In the genomic region with DNA sequence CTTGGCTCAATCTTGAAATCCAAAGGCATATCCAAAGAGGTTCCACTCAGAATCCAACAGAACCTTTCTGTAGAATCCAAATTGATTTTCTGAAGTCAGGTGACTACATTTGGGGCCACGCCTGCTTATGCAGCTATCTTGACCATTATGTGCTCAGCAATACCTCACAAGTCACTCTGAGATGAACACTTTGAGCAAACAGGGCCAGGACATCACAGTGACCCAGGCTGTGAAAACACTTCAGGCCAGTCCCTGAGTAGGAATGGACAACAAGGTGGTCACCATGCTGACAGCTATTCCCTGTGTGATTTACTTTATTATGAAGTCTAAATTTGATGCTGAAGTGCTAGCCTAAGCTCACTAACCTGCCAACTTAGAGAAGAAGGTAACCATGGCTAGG, we compare ENCODE assay signal across 24 cellular contexts. TPM values are rescaled to one million over a fixed set of nuclear protein-coding genes. Genes with fewer than 3 reads are reported as not detected.
A peak's percentile ranks its signal among the peaks of the same experiment; 100 is the strongest.
DNase-seq lines count a peak whose midpoint lies in the region; ATAC-seq, FAIRE-seq and TF ChIP-seq lines count a peak whose summit lies in the region.
"Had no signal": no experiment of that assay in that cellular context is flagged by ENCODE, and none has a peak within 500 bp of the region (broad histone marks: within the 10 kb centered on the region; RNA-seq: fewer than 3 reads in every experiment).

A gene with protein sequence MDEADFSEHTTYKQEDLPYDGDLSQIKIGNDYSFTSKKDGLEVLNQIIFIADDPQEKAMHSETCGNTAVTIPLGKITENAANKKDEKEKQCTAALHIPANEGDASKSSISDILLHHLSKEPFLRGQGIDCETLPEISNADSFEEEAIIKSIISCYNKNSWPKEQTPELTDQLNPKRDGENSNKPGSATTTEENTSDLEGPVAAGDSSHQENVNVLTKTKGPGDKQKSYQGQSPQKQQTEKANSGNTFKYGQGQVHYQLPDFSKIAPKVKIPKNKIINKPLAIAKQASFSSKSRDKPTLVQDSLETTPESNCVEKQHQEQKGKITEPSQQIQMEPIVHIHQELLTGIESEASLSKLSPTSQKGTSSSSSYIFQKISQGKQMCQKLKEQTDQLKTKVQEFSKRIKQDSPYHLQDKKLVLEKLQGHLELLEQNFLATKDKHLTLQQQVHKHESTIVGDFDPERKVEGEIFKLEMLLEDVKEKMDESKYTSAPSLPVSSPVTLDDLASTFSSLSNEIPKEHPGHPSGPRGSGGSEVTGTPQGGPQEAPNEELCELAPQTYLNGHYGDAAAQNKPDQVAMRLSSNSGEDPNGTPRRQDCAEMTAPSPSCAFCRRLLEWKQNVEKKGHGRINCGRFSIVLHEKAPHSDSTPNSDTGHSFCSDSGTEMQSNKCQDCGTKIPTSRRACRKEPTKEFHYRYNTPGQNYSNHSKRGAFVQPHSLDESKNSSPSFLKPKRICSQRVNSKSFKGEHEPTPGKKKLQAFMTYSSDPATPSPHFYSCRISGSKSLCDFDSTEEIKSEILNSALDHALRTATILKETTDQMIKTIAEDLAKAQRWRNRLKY (minus strand): TSS at position 101 of the 400 bp plus-strand sequence. CDS start 4,430 bp downstream, outside the sequence.

- no peak within 1 kb of the TSS for H4K12ac ChIP-seq in trophoblast cell (ENCODE audit: low read depth, low read length)

- no peak within 1 kb of the TSS for H3K4me2 ChIP-seq in K562 (ENCODE audit: insufficient read depth, low read length)
- no peak within 1 kb of the TSS for H3K4me2 ChIP-seq in trophoblast cell (ENCODE audit: low read length)

- ATAC-seq in K562 = peak; percentile 44; the same call in 2 of the 3 replicates
- ATAC-seq: GM12878, HCT116 had no signal

- peaks cover 28% of the 10 kb centered on the region for H3K4me1 Mint-ChIP-seq in nephron

- TF ChIP-seq EP300 in K562 (IDR thresholded peaks at IDR 0.05; ENCODE audit: low read length) = no peak

- no peak within 1 kb of the TSS for H4K91ac ChIP-seq in trophoblast cell (ENCODE audit: low read depth, low read length)

- H3K27me3 ChIP-seq in HAP-1 (ENCODE audit: low read depth) (no peaks in the 10 kb centered on the region), K562 (ENCODE audit: control insufficient read depth in 2 of 2, insufficient read depth in 2 of 2, low read length in 2 of 2) (peaks cover 0 to 5% of the 10 kb centered on the region in 2 experiments; a peak in 3 of 5 replicates), trophoblast cell (ENCODE audit: insufficient read depth, low read length) (no peaks in the 10 kb centered on the region)
- H3K27me3 ChIP-seq: BE2C had no signal

- intact Hi-C loops in K562 (cut with micrococcal nuclease) = no loop called here
- intact Hi-C loops in lower leg skin (cut with DNase I; ENCODE audit: low total_unique reads) = no loop called here

- H3K4me1 ChIP-seq in HAP-1 (peaks cover 30% of the 10 kb centered on the region), K562 (replicated peaks in 1 of 2; ENCODE audit: control insufficient read depth in 2 of 2, insufficient read depth in 2 of 2, low read length in 2 of 2) (no peaks in the 10 kb centered on the region), trophoblast cell (ENCODE audit: control insufficient read depth in 1 of 2, insufficient read depth in 2 of 2, low read length in 2 of 2) (no peaks in the 10 kb centered on the region)
- H3K4me1 ChIP-seq: BE2C had no signal

- TF ChIP-seq RAD21 in K562 (CRISPR knock-in tag; conservative IDR thresholded peaks at IDR 0.05 in 1 of 2, IDR thresholded peaks at IDR 0.05 in 1 of 2) = no peak

- no peak within 1 kb of the TSS for H3K14ac ChIP-seq in trophoblast cell (ENCODE audit: low read length)

- WGBS in K562 (ENCODE audit: insufficient coverage, low coverage, missing lambda C conversion rate) = 5% methylated on average over 1 of the region's 1 CpG
- no CpG with 5 or more reads among the region's 1 CpG for WGBS in trophoblast cell (ENCODE audit: extremely low coverage, insufficient coverage, insufficient read length)
- WGBS in lower leg skin, 2 donors = 94 to 100% methylated on average over 1 of the region's 1 CpG

- no peak within 1 kb of the TSS for H2BK12ac ChIP-seq in trophoblast cell (ENCODE audit: low read length)

- H3K27ac Mint-ChIP-seq in nephron = peak within 1 kb of the TSS in 1 of 3 experiments; percentile 86
- H3K27ac Mint-ChIP-seq: CD4-positive, CD25-positive, alpha-beta regulatory T cell; CD8-positive, alpha-beta memory T cell; HFFc6 had no signal

- TF ChIP-seq CTCF in K562 (IDR thresholded peaks at IDR 0.05 in 2 of 3, conservative IDR thresholded peaks at IDR 0.05 in 1 of 3; ENCODE audit: insufficient read depth in 2 of 3, low read depth in 1 of 3, low read length in 3 of 3) (no peak), nephron (IDR thresholded peaks at IDR 0.05; ENCODE audit: unreplicated experiment in 3 of 3) (no peak), lower leg skin (IDR thresholded peaks at IDR 0.05) (no peak)

- CTCF ChIA-PET in K562 (lab: Yijun Ruan, JAX; ENCODE audit: low intra/inter-chr PET ratio) = no interaction called here

- H3K27ac ChIP-seq in K562 (ENCODE audit: extremely low read depth, low read depth, low read length) (no peak within 1 kb of the TSS), trophoblast cell (ENCODE audit: low read depth, low read length) (no peak within 1 kb of the TSS)
- H3K27ac ChIP-seq: HL-60 had no signal

- no peaks in the 10 kb centered on the region for H3K9me1 ChIP-seq in K562 (ENCODE audit: control insufficient read depth, insufficient read depth, low read length)

- no peaks in the 10 kb centered on the region for H3K9me3 Mint-ChIP-seq in nephron
- H3K9me3 Mint-ChIP-seq: CD8-positive, alpha-beta memory T cell; HFFc6 had no signal

- H3K23ac ChIP-seq in trophoblast cell (ENCODE audit: low read length) = no peak within 1 kb of the TSS

- TF ChIP-seq POLR2A in K562 (conservative IDR thresholded peaks at IDR 0.05) (no peak), lower leg skin (IDR thresholded peaks at IDR 0.05) (no peak)

- H3K18ac ChIP-seq in trophoblast cell (ENCODE audit: low read length) = no peak within 1 kb of the TSS

- H3K9me3 ChIP-seq in HAP-1 = no peaks in the 10 kb centered on the region
- H3K9me3 ChIP-seq in K562 (replicated peaks; ENCODE audit: control insufficient read depth, insufficient read depth, low read depth, low read length) = no peaks in the 10 kb centered on the region
- no peaks in the 10 kb centered on the region for H3K9me3 ChIP-seq in trophoblast cell (ENCODE audit: insufficient read depth, low read depth, low read length)
- H3K9me3 ChIP-seq: BE2C had no signal

- in situ Hi-C loops in HAP-1 (cut with MboI; ENCODE audit: low sequenced_read_pairs) (no loop called here), K562 (cut with MboI) (no loop called here)

- FAIRE-seq in K562 (lab: Jason Lieb, UNC) = no peak
- FAIRE-seq: A204.1, GM12878, H54 had no signal

- no peak within 1 kb of the TSS for H3K4ac ChIP-seq in trophoblast cell (ENCODE audit: low read depth, low read length)

- POLR2A ChIA-PET in K562 (lab: Yijun Ruan, JAX) = no interaction called here

- no peaks in the 10 kb centered on the region for H3K79me1 ChIP-seq in trophoblast cell (ENCODE audit: low read length)

- DNase-seq in HAP-1 (ENCODE audit: low spot score in 2 of 2) (no peak), K562 (ENCODE audit: extremely low read depth in 1 of 4, low spot score in 3 of 4) (no peak), trophoblast cell (no peak), lower leg skin (ENCODE audit: low spot score in 2 of 2) (no peak), cerebellar nuclear complex (lab: John Stamatoyannopoulos, UW) (no peak), NCI-H748 treated with DMSO at 0.1 percent for 48 hours (lab: John Stamatoyannopoulos, UW) (no peak)
- DNase-seq: ACHN; BE2C; C1 segment of cervical spinal cord; CD4-positive, CD25-positive, alpha-beta regulatory T cell; CD8-positive, alpha-beta memory T cell; COR-L47; DMS 273 treated with DMSO at 0.1 percent for 48 hours; DMS53; DND-41; EL; HFFc6 had no signal

- no peaks in the 10 kb centered on the region for H3K36me3 Mint-ChIP-seq in nephron (ENCODE audit: low read depth)
- H3K36me3 Mint-ChIP-seq: CD4-positive, CD25-positive, alpha-beta regulatory T cell; CD8-positive, alpha-beta memory T cell had no signal

- no peak within 1 kb of the TSS for H4K8ac ChIP-seq in trophoblast cell (ENCODE audit: low read depth, low read length)

- H3K9ac ChIP-seq in K562 (ENCODE audit: insufficient read depth in 1 of 2, low read depth in 2 of 2, low read length in 2 of 2) = no peak within 1 kb of the TSS
- H3K9ac ChIP-seq in trophoblast cell (ENCODE audit: low read length) = peak within 1 kb of the TSS; percentile 18

- no peak within 1 kb of the TSS for H2BK120ac ChIP-seq in trophoblast cell (ENCODE audit: insufficient read depth, low read length, poor library complexity)

- H2AFZ ChIP-seq in K562 (ENCODE audit: low read depth, low read length) (peak within 1 kb of the TSS; percentile 49; the same call in 1 of the 2 replicates), trophoblast cell (ENCODE audit: insufficient read depth, low read length, poor library complexity) (no peak within 1 kb of the TSS)

- H4K20me1 ChIP-seq in K562 (replicated peaks; ENCODE audit: control insufficient read depth, insufficient read depth, low read length) = no peaks in the 10 kb centered on the region

- no peaks in the 10 kb centered on the region for H3K27me3 Mint-ChIP-seq in nephron (ENCODE audit: low read depth)

- H2AK5ac ChIP-seq in trophoblast cell (ENCODE audit: low read length) = no peak within 1 kb of the TSS

- H3K79me2 ChIP-seq in K562 (ENCODE audit: control insufficient read depth, insufficient read depth, low read length) (no peaks in the 10 kb centered on the region), trophoblast cell (ENCODE audit: control insufficient read depth, insufficient read depth, low read length, poor library complexity) (no peaks in the 10 kb centered on the region)

- H3K4me3 ChIP-seq in HAP-1 (peak within 1 kb of the TSS; percentile 3), K562 (no peak within 1 kb of the TSS), trophoblast cell (ENCODE audit: low read depth, low read length) (no peak within 1 kb of the TSS), lower leg skin (ENCODE audit: low read depth, poor library complexity, severe bottlenecking) (no peak within 1 kb of the TSS)
- H3K4me3 ChIP-seq: GM12878 had no signal

- BruUV-seq in K562 (replicated peaks; lab: Mats Ljungman, UMichigan) = no TSS peak

- peak within 1 kb of the TSS; percentile 14 to 81 (median 76) for H3K4me3 Mint-ChIP-seq in nephron
- H3K4me3 Mint-ChIP-seq: CD4-positive, CD25-positive, alpha-beta regulatory T cell; CD8-positive, alpha-beta memory T cell; HFFc6 had no signal

- H2BK5ac ChIP-seq in trophoblast cell (ENCODE audit: low read depth, low read length, poor library complexity) = no peak within 1 kb of the TSS

- no peaks in the 10 kb centered on the region for H3K36me3 ChIP-seq in HAP-1 (replicated peaks)
- no peaks in the 10 kb centered on the region for H3K36me3 ChIP-seq in K562 (ENCODE audit: control insufficient read depth, insufficient read depth, low read length)
- no peaks in the 10 kb centered on the region for H3K36me3 ChIP-seq in trophoblast cell (ENCODE audit: control insufficient read depth in 1 of 2, insufficient read depth in 2 of 2, low read length in 2 of 2)
- H3K36me3 ChIP-seq: BE2C had no signal

RNA-seq across cellular contexts. Expression of the gene that starts here (rescaled TPM):
- not detected in 2 replicates for total RNA-seq in K562 (2011; cell fraction: chromatin; rRNA removed; ENCODE audit: low replicate concordance)
- not detected in 2 replicates for total RNA-seq in K562 (2011; cell fraction: nucleolus; rRNA removed)
- total RNA-seq in K562 (2011; cell fraction: nucleoplasm; rRNA removed) = not detected in 2 replicates
- not detected in 2 replicates for total RNA-seq in K562 (2014; rRNA removed)
- not detected in 2 replicates for total RNA-seq in K562 (2014; rRNA removed; fragmentation: Illumina TruSeq; extraction: Trizol)
- not detected in 2 replicates for total RNA-seq in K562 (2015; rRNA removed; fragmentation: Illumina TruSeq; extraction: Trizol)
- not detected in 2 replicates for total RNA-seq in K562 (2021)
- not detected in 2 replicates for polyA plus RNA-seq in K562 (2011; rRNA removed)
- not detected in 2 replicates for polyA plus RNA-seq in K562 (2011; cell fraction: cytosol; rRNA removed)
- polyA plus RNA-seq in K562 (2011; cell fraction: nucleus; rRNA removed) = not detected in 2 replicates
- polyA plus RNA-seq in K562 (2012) = not detected in 2 replicates
- polyA plus RNA-seq in K562 (2014; fragmentation: Illumina TruSeq; extraction: Trizol) = 0.30 TPM in 1 of 2 replicates, not detected in the other
- under 1 TPM in 1 of 2 experiments, not detected in 1; 0.13 TPM for polyA plus RNA-seq in K562 (2014; fragmentation: Nextera tagmentation; extraction: Ambion mirVana)
- polyA plus RNA-seq in K562 (2014; rRNA removed) = not detected in 2 replicates
- not detected in 2 replicates for polyA minus RNA-seq in K562 (2011; rRNA and poly(A)+ RNA removed)
- polyA minus RNA-seq in K562 (2011; cell fraction: cytosol; rRNA and poly(A)+ RNA removed) = not detected in 2 replicates
- polyA minus RNA-seq in K562 (2011; cell fraction: nucleus; rRNA and poly(A)+ RNA removed) = not detected in 2 replicates
- polyA plus RNA-seq in trophoblast cell (2013) = 0.19 and 0.26 TPM in 2 replicates
- 1 to 10 TPM; 2.8 to 5.5 (median 3.5) TPM for total RNA-seq in lower leg skin
- total RNA-seq: CD4-positive, CD25-positive, alpha-beta regulatory T cell; CD8-positive, alpha-beta memory T cell; G401; GM12878 had no signal
- polyA plus RNA-seq: CD4-positive, CD25-positive, alpha-beta regulatory T cell; CD8-positive, alpha-beta memory T cell had no signal

Comparison
In these comparisons a context has a peak if more than half of its experiments do, and no peak if none do; other contexts are left out.
1. Peak in ATAC-seq in K562; RNA of the gene not detected or under 1 TPM.